ENCODE assay signal across 16 cellular contexts in the genomic region with DNA sequence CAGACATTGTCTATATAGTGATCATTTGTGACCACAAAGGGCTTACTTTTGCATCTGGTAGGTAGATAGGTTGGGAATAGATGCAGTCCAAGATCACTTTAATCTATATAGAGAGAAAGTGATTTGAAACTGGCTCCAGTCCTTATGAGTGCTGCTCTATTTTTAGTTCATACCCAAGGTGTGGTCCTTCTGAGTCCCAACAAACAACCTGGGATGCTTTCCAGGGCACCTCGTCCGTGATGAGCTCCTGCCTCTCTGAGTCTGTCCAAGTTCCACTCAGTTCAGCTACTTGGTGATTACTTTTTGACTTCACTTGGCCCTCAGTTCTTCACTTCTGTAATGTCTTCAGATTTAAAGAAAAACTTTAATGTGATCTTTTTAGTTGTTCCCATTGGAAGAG. TPM values are rescaled to one million over a fixed set of nuclear protein-coding genes. Genes with fewer than 3 reads are reported as not detected.
DNase-seq lines count a peak whose midpoint lies in the region; ATAC-seq and TF ChIP-seq lines count a peak whose summit lies in the region.
"Had no signal": no experiment of that assay in that cellular context is flagged by ENCODE, and none has a peak within 500 bp of the region (broad histone marks: within the 10 kb centered on the region; RNA-seq: fewer than 3 reads in every experiment).

No MANE protein-coding gene starts in this region.

- H3K27me3 ChIP-seq in right atrium auricular region (no peaks in the 10 kb centered on the region), skeletal muscle tissue (ENCODE audit: control insufficient read depth in 3 of 3, insufficient read depth in 3 of 3, low read length in 3 of 3) (no peaks in the 10 kb centered on the region), tibial artery (no peaks in the 10 kb centered on the region)

- H3K4me3 ChIP-seq in right atrium auricular region (no peak overlapping the region), skeletal muscle tissue (ENCODE audit: low read length in 3 of 3) (no peak overlapping the region), tibial artery (no peak overlapping the region)
- H3K4me3 ChIP-seq: HAP-1 had no signal

- H3K4me1 Mint-ChIP-seq in T-helper 17 cell (peaks cover 36% of the 10 kb centered on the region), immature natural killer cell (peaks cover 56 to 95% of the 10 kb centered on the region in 2 donors)
- peaks cover 25% of the 10 kb centered on the region for H3K4me1 Mint-ChIP-seq in activated CD4-positive, alpha-beta T cell treated with anti-CD3 and anti-CD28 coated beads for 36 hours

- H3K4me3 Mint-ChIP-seq in T-helper 17 cell (no peak overlapping the region), immature natural killer cell (no peak overlapping the region)
- H3K4me3 Mint-ChIP-seq in activated CD4-positive, alpha-beta T cell treated with anti-CD3 and anti-CD28 coated beads for 36 hours, result no peak overlapping the region
- H3K4me3 Mint-ChIP-seq: CD8-positive, alpha-beta T cell; HFFc6 had no signal

- ATAC-seq in Right ventricle myocardium superior (ENCODE audit: poor library complexity) (peak; percentile 32), T-helper 17 cell (no peak), GM18868 (IDR thresholded peaks at IDR 0.05; ENCODE audit: unreplicated experiment) (no peak)
- ATAC-seq in activated CD4-positive, alpha-beta T cell treated with anti-CD3 and anti-CD28 coated beads for 36 hours, result no peak
- ATAC-seq: CD8-positive, alpha-beta T cell had no signal

- H3K36me3 Mint-ChIP-seq in T-helper 17 cell (ENCODE audit: low read depth) (peaks cover 7% of the 10 kb centered on the region), immature natural killer cell (peaks cover 17 to 30% (median 26%) of the 10 kb centered on the region in 3 donors)
- peaks cover 12% of the 10 kb centered on the region for H3K36me3 Mint-ChIP-seq in activated CD4-positive, alpha-beta T cell treated with anti-CD3 and anti-CD28 coated beads for 36 hours (ENCODE audit: low read depth)

- H3K9ac ChIP-seq in skeletal muscle tissue (ENCODE audit: low read depth in 1 of 3, low read length in 3 of 3), result no peak overlapping the region

- no peak for TF ChIP-seq CTCF in right atrium auricular region (IDR thresholded peaks at IDR 0.05)
- no peak for TF ChIP-seq CTCF in tibial artery (IDR thresholded peaks at IDR 0.05)

- intact Hi-C loops in Right ventricle myocardium superior (cut with DNase I), result no loop called here
- intact Hi-C loops in tibial artery (cut with DNase I; ENCODE audit: low total_unique reads), result no loop called here
- intact Hi-C loops in activated CD4-positive, alpha-beta T cell treated with anti-CD3 and anti-CD28 coated beads for 36 hours (cut with DNase I, micrococcal nuclease), result no loop called here

- no peaks in the 10 kb centered on the region for H3K9me3 ChIP-seq in right atrium auricular region
- no peaks in the 10 kb centered on the region for H3K9me3 ChIP-seq in T-helper 17 cell (ENCODE audit: control insufficient read depth, low read length, poor library complexity, severe bottlenecking)
- no peaks in the 10 kb centered on the region for H3K9me3 ChIP-seq in skeletal muscle tissue (ENCODE audit: control insufficient read depth in 3 of 3, low read length in 3 of 3)
- no peaks in the 10 kb centered on the region for H3K9me3 ChIP-seq in tibial artery
- H3K9me3 ChIP-seq: Caco-2, HAP-1 had no signal

- H3K27ac ChIP-seq in right atrium auricular region (no peak overlapping the region), skeletal muscle tissue (ENCODE audit: low read depth, low read length) (peak overlapping the region; percentile 0), tibial artery (no peak overlapping the region)

- POLR2A ChIA-PET in activated CD4-positive, alpha-beta T cell treated with anti-CD3 and anti-CD28 coated beads for 36 hours (lab: Charles Lee), result no interaction called here

- no peaks in the 10 kb centered on the region for H3K9me3 Mint-ChIP-seq in immature natural killer cell
- H3K9me3 Mint-ChIP-seq in activated CD4-positive, alpha-beta T cell treated with anti-CD3 and anti-CD28 coated beads for 36 hours (ENCODE audit: low read depth), result no peaks in the 10 kb centered on the region
- H3K9me3 Mint-ChIP-seq: CD8-positive, alpha-beta T cell; HFFc6 had no signal

- no peaks in the 10 kb centered on the region for H3K36me3 ChIP-seq in right atrium auricular region
- H3K36me3 ChIP-seq in skeletal muscle tissue (ENCODE audit: control insufficient read depth in 3 of 3, insufficient read depth in 3 of 3, low read length in 3 of 3), result peaks cover 0 to 3% (median 0%) of the 10 kb centered on the region in 3 donors
- peaks cover 0 to 5% (median 0%) of the 10 kb centered on the region in 3 donors for H3K36me3 ChIP-seq in tibial artery
- H3K36me3 ChIP-seq: HAP-1 had no signal

- CTCF ChIA-PET in activated CD4-positive, alpha-beta T cell treated with anti-CD3 and anti-CD28 coated beads for 36 hours (lab: Charles Lee), result interaction anchor here (0.7 kb wide), 1 partner anchor 11 kb away, joined by 3 read pairs; no protein-coding TSS in a partner anchor

- H3K27me3 Mint-ChIP-seq in T-helper 17 cell (no peaks in the 10 kb centered on the region), immature natural killer cell (ENCODE audit: low read depth in 3 of 3) (peaks cover 0 to 6% (median 5%) of the 10 kb centered on the region in 3 donors)
- no peaks in the 10 kb centered on the region for H3K27me3 Mint-ChIP-seq in activated CD4-positive, alpha-beta T cell treated with anti-CD3 and anti-CD28 coated beads for 36 hours

- H3K27ac Mint-ChIP-seq in T-helper 17 cell, result peak overlapping the region; percentile 21
- H3K27ac Mint-ChIP-seq in immature natural killer cell, result peak overlapping the region; percentile 3 to 83 (median 70)
- no peak overlapping the region for H3K27ac Mint-ChIP-seq in activated CD4-positive, alpha-beta T cell treated with anti-CD3 and anti-CD28 coated beads for 36 hours
- H3K27ac Mint-ChIP-seq: CD8-positive, alpha-beta T cell; HFFc6 had no signal

- DNase-seq in Right ventricle myocardium superior (no peak), right atrium auricular region (ENCODE audit: low spot score) (no peak), T-helper 17 cell (no peak), immature natural killer cell (no peak), tibial artery (no peak)
- no peak for DNase-seq in activated CD4-positive, alpha-beta T cell treated with anti-CD3 and anti-CD28 coated beads for 36 hours
- DNase-seq: C1 segment of cervical spinal cord; Caco-2; CD8-positive, alpha-beta T cell; DMS153; DND-41; GOT3; HFFc6 had no signal

- peaks cover 0 to 24% of the 10 kb centered on the region in 2 donors for H3K4me1 ChIP-seq in right atrium auricular region
- H3K4me1 ChIP-seq in skeletal muscle tissue (ENCODE audit: control insufficient read depth in 3 of 3, insufficient read depth in 3 of 3, low read length in 3 of 3), result peaks cover 4 to 14% (median 8%) of the 10 kb centered on the region in 3 donors
- no peaks in the 10 kb centered on the region for H3K4me1 ChIP-seq in tibial artery
- H3K4me1 ChIP-seq: Caco-2, HAP-1 had no signal

RNA-seq across cellular contexts. Expression of a gene that starts 20.2 kb away (rescaled TPM):
- total RNA-seq in Right ventricle myocardium superior (21.6 TPM), right atrium auricular region (10 to 100 TPM; 18.1 to 25.9 TPM), T-helper 17 cell (10 to 100 TPM; 74.2 to 85.8 TPM), skeletal muscle tissue (23.5 TPM)
- polyA plus RNA-seq in immature natural killer cell, result 10 to 100 TPM; 23.1 to 64.8 (median 26.9) TPM
- total RNA-seq in activated CD4-positive, alpha-beta T cell treated with anti-CD3 and anti-CD28 coated beads for 36 hours, result 10 to 100 TPM; 25.2 to 27.7 TPM
